Comparison of ENCODE assay signal across 8 cellular contexts in genomic region chr17:79398441-79398840, GRCh38.
"Had no signal": no experiment of that assay in that cellular context is flagged by ENCODE, and none has a peak within 500 bp of the region (broad histone marks: within the 10 kb centered on the region; RNA-seq: fewer than 3 reads in every experiment).

No MANE protein-coding gene starts in this region.

- H3K27ac ChIP-seq: GM23248, KMS-11 had no signal

- ATAC-seq: HCT116 had no signal

- H3K27ac Mint-ChIP-seq: IgD-negative memory B cell had no signal

- H3K4me3 ChIP-seq: GM23248, HAP-1 had no signal

- H3K36me3 ChIP-seq: HAP-1 had no signal

- H3K4me1 ChIP-seq: HAP-1 had no signal

- DNase-seq: GM23248, GOT3, H7, KBM-7 had no signal

- H2AFZ ChIP-seq: GM23248 had no signal

- H3K9me3 ChIP-seq: HAP-1 had no signal

- H3K9ac ChIP-seq: GM23248, KMS-11 had no signal

- H3K4me2 ChIP-seq: KMS-11 had no signal

- H3K4me3 Mint-ChIP-seq: IgD-negative memory B cell had no signal
